14 cellular contexts compared by ENCODE assay signal in genomic region chr4:119736559-119736958, GRCh38.
A peak's percentile ranks its signal among the peaks of the same experiment; 100 is the strongest.
DNase-seq lines count a peak whose midpoint lies in the region; ATAC-seq and TF ChIP-seq lines count a peak whose summit lies in the region.
"Had no signal": no experiment of that assay in that cellular context is flagged by ENCODE, and none has a peak within 500 bp of the region (broad histone marks: within the 10 kb centered on the region; RNA-seq: fewer than 3 reads in every experiment).

No MANE protein-coding gene starts in this region.

- TF ChIP-seq POLR2A in IMR-90 (IDR thresholded peaks at IDR 0.05; ENCODE audit: low read depth, low read length) (no peak), esophagus muscularis mucosa (IDR thresholded peaks at IDR 0.05; ENCODE audit: low read depth) (no peak)

- H3K27ac Mint-ChIP-seq in type B pancreatic cell, result no peak overlapping the region
- H3K27ac Mint-ChIP-seq: CD8-positive, alpha-beta T cell had no signal

- H3K36me3 Mint-ChIP-seq in type B pancreatic cell, result no peaks in the 10 kb centered on the region
- H3K36me3 Mint-ChIP-seq: CD8-positive, alpha-beta T cell had no signal

- H3K18ac ChIP-seq in IMR-90 (ENCODE audit: low read depth, low read length), result peak overlapping the region; percentile 97

- peak overlapping the region; percentile 91; the same call in 1 of the 2 replicates for H2AK5ac ChIP-seq in IMR-90 (ENCODE audit: low read depth, low read length)

- intact Hi-C loops in IMR-90 (cut with micrococcal nuclease) (no loop called here), esophagus muscularis mucosa (cut with DNase I) (no loop called here)

- H3K9ac ChIP-seq in IMR-90 (ENCODE audit: low read depth, low read length), result no peak overlapping the region
- H3K9ac ChIP-seq: BLaER1 treated with 17β-estradiol and CSF1 and Interleukin-3, amounts not matched to agents 10 nM and 100 nM had no signal

- no peak overlapping the region for H3K56ac ChIP-seq in IMR-90 (ENCODE audit: extremely low read depth, insufficient read depth, low read length)

- peak overlapping the region; percentile 97 for H4K5ac ChIP-seq in IMR-90 (ENCODE audit: low read depth, low read length)

- no peak for TF ChIP-seq CTCF in IMR-90 (conservative IDR thresholded peaks at IDR 0.05; ENCODE audit: low read depth, low read length)
- no peak for TF ChIP-seq CTCF in esophagus muscularis mucosa (IDR thresholded peaks at IDR 0.05)
- TF ChIP-seq CTCF in osteoblast (IDR thresholded peaks at IDR 0.05; ENCODE audit: extremely low read depth, low read depth, low read length), result no peak
- TF ChIP-seq CTCF in type B pancreatic cell (conservative IDR thresholded peaks at IDR 0.05), result no peak

- H3K27ac ChIP-seq in IMR-90 (ENCODE audit: insufficient read depth, low read length) (peak overlapping the region; percentile 55; the same call in 1 of the 2 replicates), esophagus muscularis mucosa (replicated peaks in 1 of 4) (peak overlapping the region; percentile 40 to 84 (median 80)), osteoblast (ENCODE audit: low read depth, low read length) (peak overlapping the region; percentile 90)
- H3K27ac ChIP-seq: BLaER1 treated with 17β-estradiol and CSF1 and Interleukin-3, amounts not matched to agents 10 nM and 100 nM had no signal

- ATAC-seq in IMR-90 (ENCODE audit: low read depth) (no peak), GM21423 (IDR thresholded peaks at IDR 0.05; ENCODE audit: unreplicated experiment) (no peak)
- ATAC-seq: CD8-positive, alpha-beta T cell had no signal

- H2AK9ac ChIP-seq in IMR-90 (replicated peaks; ENCODE audit: low read depth, low read length, poor library complexity), result no peak overlapping the region

- H4K20me1 ChIP-seq in IMR-90 (ENCODE audit: insufficient read depth, low read length), result no peaks in the 10 kb centered on the region
- no peaks in the 10 kb centered on the region for H4K20me1 ChIP-seq in osteoblast (ENCODE audit: insufficient read depth, low read length)
- H4K20me1 ChIP-seq: BLaER1 treated with 17β-estradiol and CSF1 and Interleukin-3, amounts not matched to agents 10 nM and 100 nM had no signal

- H3K4ac ChIP-seq in IMR-90 (ENCODE audit: low read depth, low read length), result peak overlapping the region; percentile 96

- BruUV-seq in IMR-90 (replicated peaks; lab: Mats Ljungman, UMichigan), result no TSS peak

- peak overlapping the region; percentile 96 for H2BK20ac ChIP-seq in IMR-90 (ENCODE audit: low read depth, low read length)

- POLR2A ChIA-PET in IMR-90 (lab: Charles Lee; ENCODE audit: unreplicated experiment), result interaction anchor here (2.8 kb wide), 1 partner anchor 108 kb away, joined by 47 read pairs; the partner anchor contains the start of gene PDE5A

- in situ Hi-C loops in IMR-90 (cut with MboI; ENCODE audit: low sequenced_read_pairs), result no loop called here

- no peaks in the 10 kb centered on the region for H3K36me3 ChIP-seq in IMR-90 (ENCODE audit: control insufficient read depth, insufficient read depth, low read length)
- H3K36me3 ChIP-seq in esophagus muscularis mucosa, result no peaks in the 10 kb centered on the region
- no peaks in the 10 kb centered on the region for H3K36me3 ChIP-seq in osteoblast (ENCODE audit: insufficient read depth, low read length)
- H3K36me3 ChIP-seq: BLaER1 treated with 17β-estradiol and CSF1 and Interleukin-3, amounts not matched to agents 10 nM and 100 nM had no signal

- H2BK5ac ChIP-seq in IMR-90 (ENCODE audit: low read depth, low read length, poor library complexity, severe bottlenecking), result peak overlapping the region; percentile 98

- peaks cover 14% of the 10 kb centered on the region for H3K9me3 Mint-ChIP-seq in type B pancreatic cell
- H3K9me3 Mint-ChIP-seq: CD8-positive, alpha-beta T cell had no signal

- H3K27me3 Mint-ChIP-seq in type B pancreatic cell, result no peaks in the 10 kb centered on the region

- peak overlapping the region; percentile 8 to 94; a peak in 3 of 4 replicates for H4K8ac ChIP-seq in IMR-90 (ENCODE audit: low read depth in 2 of 2, low read length in 2 of 2)

- H3K4me1 ChIP-seq in IMR-90 (ENCODE audit: control insufficient read depth, insufficient read depth, low read length) (peaks cover 26% of the 10 kb centered on the region), esophagus muscularis mucosa (peaks cover 17 to 78% (median 72%) of the 10 kb centered on the region in 4 donors), osteoblast (ENCODE audit: insufficient read depth, low read length) (peaks cover 40% of the 10 kb centered on the region)
- H3K4me1 ChIP-seq: BLaER1 treated with 17β-estradiol and CSF1 and Interleukin-3, amounts not matched to agents 10 nM and 100 nM had no signal

- peaks cover 10% of the 10 kb centered on the region; the same call in 1 of the 2 replicates for H3K9me1 ChIP-seq in IMR-90 (ENCODE audit: insufficient read depth, low read length)

- H3K4me3 ChIP-seq in IMR-90 (ENCODE audit: insufficient read depth, low read depth, low read length) (no peak overlapping the region), esophagus muscularis mucosa (no peak overlapping the region), osteoblast (ENCODE audit: insufficient read depth, low read length) (no peak overlapping the region)
- H3K4me3 ChIP-seq: BLaER1 treated with 17β-estradiol and CSF1 and Interleukin-3, amounts not matched to agents 10 nM and 100 nM had no signal

- dilution Hi-C loops in IMR-90 (cut with HindIII; ENCODE audit: low sequenced_read_pairs, unreplicated experiment), result no loop called here

- peaks cover 3 to 20% of the 10 kb centered on the region in 2 experiments; a peak in 3 of 4 replicates for H3K79me1 ChIP-seq in IMR-90 (ENCODE audit: low read depth in 1 of 2, low read length in 2 of 2)

- H3K4me1 Mint-ChIP-seq in type B pancreatic cell (ENCODE audit: unreplicated experiment), result peaks cover 30% of the 10 kb centered on the region

- peak overlapping the region; percentile 70 for H3K14ac ChIP-seq in IMR-90 (replicated peaks; ENCODE audit: low read depth, low read length)

- WGBS in IMR-90 (ENCODE audit: extremely low coverage in 2 of 2, insufficient read length in 1 of 2), 2 experiments, result no CpG with 5 or more reads among the region's 2 CpGs
- 61% methylated on average over 2 of the region's 2 CpGs for WGBS in esophagus muscularis mucosa

- no peaks in the 10 kb centered on the region for H3K27me3 ChIP-seq in IMR-90 (ENCODE audit: control insufficient read depth, insufficient read depth, low read length)
- no peaks in the 10 kb centered on the region for H3K27me3 ChIP-seq in esophagus muscularis mucosa
- no peaks in the 10 kb centered on the region for H3K27me3 ChIP-seq in osteoblast (ENCODE audit: insufficient read depth, low read length)
- H3K27me3 ChIP-seq: BLaER1 treated with 17β-estradiol and CSF1 and Interleukin-3, amounts not matched to agents 10 nM and 100 nM had no signal

- DNase-seq in IMR-90 (peak; percentile 50), esophagus muscularis mucosa (ENCODE audit: extremely low spot score) (no peak), osteoblast (ENCODE audit: insufficient read length, low spot score, missing footprints) (no peak), SHP77 treated with DMSO at 0.1 percent for 48 hours (lab: John Stamatoyannopoulos, UW) (no peak), NCI-H524 treated with DMSO at 0.1 percent for 48 hours (lab: John Stamatoyannopoulos, UW) (no peak), type B pancreatic cell (ENCODE audit: extremely low spot score, unreplicated experiment) (no peak)
- DNase-seq: CD8-positive, alpha-beta T cell; GDM1; Kasumi-1; NCI-H187; NCI-H446; NCI-H69 had no signal

- H2AFZ ChIP-seq in IMR-90 (replicated peaks; ENCODE audit: low read length, poor library complexity) (no peak overlapping the region), osteoblast (ENCODE audit: low read length) (peak overlapping the region; percentile 37)

- no peak overlapping the region for H3K4me2 ChIP-seq in IMR-90 (ENCODE audit: low read depth, low read length)
- no peak overlapping the region for H3K4me2 ChIP-seq in osteoblast (ENCODE audit: insufficient read depth, low read length)
- H3K4me2 ChIP-seq: BLaER1 treated with 17β-estradiol and CSF1 and Interleukin-3, amounts not matched to agents 10 nM and 100 nM had no signal

- H2BK120ac ChIP-seq in IMR-90 (ENCODE audit: low read depth, low read length), result peak overlapping the region; percentile 97

- peak overlapping the region; percentile 92; the same call in 1 of the 2 replicates for H3K23ac ChIP-seq in IMR-90 (ENCODE audit: low read depth, low read length)

- no peaks in the 10 kb centered on the region for H3K79me2 ChIP-seq in osteoblast (ENCODE audit: insufficient read depth, low read length)

- H3K9me3 ChIP-seq in IMR-90 (ENCODE audit: control insufficient read depth, insufficient read depth, low read length) (no peaks in the 10 kb centered on the region), esophagus muscularis mucosa (no peaks in the 10 kb centered on the region), osteoblast (ENCODE audit: low read depth, low read length) (no peaks in the 10 kb centered on the region)
- H3K9me3 ChIP-seq: BLaER1 treated with 17β-estradiol and CSF1 and Interleukin-3, amounts not matched to agents 10 nM and 100 nM had no signal

- no peak for TF ChIP-seq EP300 in esophagus muscularis mucosa (IDR thresholded peaks at IDR 0.05)

- no peak overlapping the region for H3K4me3 Mint-ChIP-seq in type B pancreatic cell
- H3K4me3 Mint-ChIP-seq: CD8-positive, alpha-beta T cell had no signal

- peak overlapping the region; percentile 75; the same call in 2 of the 3 replicates for H2BK15ac ChIP-seq in IMR-90 (ENCODE audit: low read depth, low read length)

- TF ChIP-seq RAD21 in IMR-90 (IDR thresholded peaks at IDR 0.05; ENCODE audit: low read length), result no peak

- H4K91ac ChIP-seq in IMR-90 (ENCODE audit: insufficient read depth, low read depth, low read length), result peak overlapping the region; percentile 92

- CTCF ChIA-PET in IMR-90 (lab: Yijun Ruan, JAX), result interaction anchor here (3.6 kb wide), 1 partner anchor 107 kb away, joined by 19 read pairs; the partner anchor contains the start of gene PDE5A

TF ChIP-seq in IMR-90, 13 proteins besides CTCF, POLR2A, EP300 and RAD21:
- TF ChIP-seq MAZ (IDR thresholded peaks at IDR 0.05; ENCODE audit: borderline replicate concordance, low read depth, low read length) (no peak), SMC3 (IDR thresholded peaks at IDR 0.05; ENCODE audit: low read depth, low read length) (no peak)
